ENCODE assay signal across 29 cellular contexts in the genomic region with DNA sequence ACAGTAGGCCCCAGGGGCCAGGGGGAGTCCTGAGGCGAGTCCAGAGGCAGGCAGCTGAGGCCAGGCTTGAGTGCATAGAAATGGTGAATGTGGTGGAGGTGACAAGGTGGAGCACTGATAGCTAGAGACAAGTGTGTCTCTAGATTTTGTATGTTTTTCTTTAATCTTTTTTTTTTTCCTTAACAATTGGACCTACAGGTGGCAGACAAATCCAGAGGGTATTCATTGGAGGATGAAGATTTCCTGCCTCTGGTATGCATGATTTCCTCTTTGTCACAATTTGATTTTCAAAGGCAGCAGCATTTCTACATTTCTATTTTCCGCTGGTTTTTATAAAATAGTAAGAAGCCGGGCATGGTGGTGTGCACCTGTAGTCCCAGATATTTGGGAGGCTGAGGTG. TPM values are rescaled to one million over a fixed set of nuclear protein-coding genes. Genes with fewer than 3 reads are reported as not detected.
A peak's percentile ranks its signal among the peaks of the same experiment; 100 is the strongest.
DNase-seq lines count a peak whose midpoint lies in the region; ATAC-seq and TF ChIP-seq lines count a peak whose summit lies in the region.
"Had no signal": no experiment of that assay in that cellular context is flagged by ENCODE, and none has a peak within 500 bp of the region (broad histone marks: within the 10 kb centered on the region; RNA-seq: fewer than 3 reads in every experiment).

No MANE protein-coding gene starts in this region.

- no peak overlapping the region for H3K4me2 ChIP-seq in SK-N-SH

- H3F3A ChIP-seq in SK-N-SH (replicated peaks; ENCODE audit: insufficient read depth): no peaks in the 10 kb centered on the region

- peaks cover 13% of the 10 kb centered on the region for H3K4me1 Mint-ChIP-seq in chondrocyte (ENCODE audit: low read depth)
- H3K4me1 Mint-ChIP-seq: stimulated activated naive B cell treated with anti-CD40 and anti-IgM and Interleukin-4, amounts not matched to agents 10 μg/mL and 1 μg/mL and 100 μg/mL, for 72 hours had no signal

- no peaks in the 10 kb centered on the region for H3K4me1 ChIP-seq in SK-N-SH (ENCODE audit: control insufficient read depth in 1 of 2, insufficient read depth in 2 of 2, low read depth in 1 of 2, low read length in 1 of 2)
- H3K4me1 ChIP-seq: adrenal gland, left lung had no signal

- TF ChIP-seq EP300 in SK-N-SH (IDR thresholded peaks at IDR 0.05; ENCODE audit: borderline replicate concordance in 1 of 2, low read depth in 1 of 2, low read length in 1 of 2): no peak
- TF ChIP-seq EP300 in Ishikawa (IDR thresholded peaks at IDR 0.05; ENCODE audit: borderline replicate concordance): no peak

- no peak for TF ChIP-seq POLR2A in GM18505 (IDR thresholded peaks at IDR 0.05; ENCODE audit: borderline replicate concordance, extremely low read depth, insufficient read depth, insufficient read length)

- H3K79me2 ChIP-seq in SK-N-SH (ENCODE audit: insufficient read depth): no peaks in the 10 kb centered on the region

- no peak for DNase-seq in SK-N-SH
- no peak for DNase-seq in chondrocyte (ENCODE audit: low spot score)
- peak; percentile 47 for DNase-seq in renal cortical epithelial cell (ENCODE audit: low read depth)
- DNase-seq: activated CD4-positive, alpha-beta T cell treated with anti-CD3 and anti-CD28 coated beads, Interleukin-2, amount 50 U/mL, for 4 hours; activated CD4-positive, CD25-positive, alpha-beta regulatory T cell; activated CD8-positive, alpha-beta memory T cell treated with anti-CD3 and anti-CD28 coated beads, Interleukin-2, amount 50 U/mL, for 4 hours; activated naive CD4-positive, alpha-beta T cell treated with anti-CD3 and anti-CD28 coated beads for 36 hours; body of pancreas; CD4-positive, CD25-positive, alpha-beta regulatory T cell; DMS79 treated with DMSO at 0.1 percent for 48 hours; H7; left lung; mesenchymal stem cell; NCI-H1048; NCI-H2107; NCI-H446; ovary; stimulated activated naive B cell treated with anti-CD40 and anti-IgM and Interleukin-4, amounts not matched to agents 10 μg/mL and 1 μg/mL and 100 μg/mL, for 72 hours; substantia nigra; upper lobe of left lung had no signal

- H3K36me3 ChIP-seq in SK-N-SH (replicated peaks in 1 of 2; ENCODE audit: control insufficient read depth in 1 of 2, insufficient read depth in 2 of 2, low read length in 1 of 2): no peaks in the 10 kb centered on the region
- H3K36me3 ChIP-seq: adrenal gland, left lung, ovary, upper lobe of left lung had no signal

- no peak overlapping the region for H3K27ac ChIP-seq in SK-N-SH (ENCODE audit: low read depth in 2 of 2, low read length in 1 of 2)
- H3K27ac ChIP-seq: 22Rv1, adrenal gland, body of pancreas, left lung, ovary, skin epidermis, upper lobe of left lung had no signal

- TF ChIP-seq RAD21 in SK-N-SH (IDR thresholded peaks at IDR 0.05; ENCODE audit: low read length) (0 out of 2 replicates have a peak, but pooled peaks have one; percentile 12), Ishikawa (IDR thresholded peaks at IDR 0.05; ENCODE audit: low read depth) (peak; percentile 24; the same call in 1 of the 2 replicates)

- TF ChIP-seq CTCF in SK-N-SH (IDR thresholded peaks at IDR 0.05): no peak; the same call in 1 of the 2 replicates
- TF ChIP-seq CTCF in chondrocyte (IDR thresholded peaks at IDR 0.05): peak; percentile 36

- no peak for ATAC-seq in SK-N-SH treated with all-trans-retinoic acid at 6 μM for 48 hours
- no peak for ATAC-seq in GM21576 (IDR thresholded peaks at IDR 0.05; ENCODE audit: unreplicated experiment)
- ATAC-seq in GM18505 (IDR thresholded peaks at IDR 0.05; ENCODE audit: unreplicated experiment): no peak
- ATAC-seq in HG02870 (IDR thresholded peaks at IDR 0.05; ENCODE audit: unreplicated experiment): no peak
- ATAC-seq: body of pancreas; left lung; stimulated activated naive B cell treated with anti-CD40 and anti-IgM and Interleukin-4, amounts not matched to agents 10 μg/mL and 1 μg/mL and 100 μg/mL, for 72 hours had no signal

- H3K27me3 Mint-ChIP-seq in chondrocyte (ENCODE audit: low read depth): no peaks in the 10 kb centered on the region
- H3K27me3 Mint-ChIP-seq: CD4-positive, CD25-positive, alpha-beta regulatory T cell had no signal

- H3K9me3 ChIP-seq in SK-N-SH: no peaks in the 10 kb centered on the region
- H3K9me3 ChIP-seq: adrenal gland, body of pancreas, ovary, upper lobe of left lung had no signal

- H4K20me1 ChIP-seq in SK-N-SH (ENCODE audit: insufficient read depth): no peaks in the 10 kb centered on the region

- 93% methylated on average over 3 of the region's 3 CpGs for WGBS in SK-N-SH (ENCODE audit: low lambda C conversion rate)

- H3K36me3 Mint-ChIP-seq in chondrocyte (ENCODE audit: low read depth): no peaks in the 10 kb centered on the region
- H3K36me3 Mint-ChIP-seq: CD4-positive, CD25-positive, alpha-beta regulatory T cell; stimulated activated naive B cell treated with anti-CD40 and anti-IgM and Interleukin-4, amounts not matched to agents 10 μg/mL and 1 μg/mL and 100 μg/mL, for 72 hours had no signal

- POLR2A ChIA-PET in SK-N-SH (lab: Yijun Ruan, JAX): no interaction called here

- H3K9ac ChIP-seq in SK-N-SH: no peak overlapping the region

- no peak overlapping the region for H3K4me3 Mint-ChIP-seq in chondrocyte (ENCODE audit: unreplicated experiment)
- H3K4me3 Mint-ChIP-seq: activated naive CD4-positive, alpha-beta T cell treated with anti-CD3 and anti-CD28 coated beads for 36 hours; CD4-positive, CD25-positive, alpha-beta regulatory T cell; stimulated activated naive B cell treated with anti-CD40 and anti-IgM and Interleukin-4, amounts not matched to agents 10 μg/mL and 1 μg/mL and 100 μg/mL, for 72 hours; T-helper 1 cell treated with Interleukin-12 subunit alpha and Interleukin-12 subunit beta and Interleukin-4 antibody, amounts not matched to agents 30 μg/mL and 1 μg/mL, for 36 hours had no signal

- H3K27ac Mint-ChIP-seq in chondrocyte (ENCODE audit: unreplicated experiment): no peak overlapping the region
- H3K27ac Mint-ChIP-seq: activated naive CD4-positive, alpha-beta T cell treated with anti-CD3 and anti-CD28 coated beads for 36 hours; CD4-positive, CD25-positive, alpha-beta regulatory T cell; stimulated activated naive B cell treated with anti-CD40 and anti-IgM and Interleukin-4, amounts not matched to agents 10 μg/mL and 1 μg/mL and 100 μg/mL, for 72 hours; T-helper 1 cell treated with Interleukin-12 subunit alpha and Interleukin-12 subunit beta and Interleukin-4 antibody, amounts not matched to agents 30 μg/mL and 1 μg/mL, for 36 hours had no signal

- CTCF ChIA-PET in SK-N-SH (lab: Yijun Ruan, JAX): interaction anchor here (0.7 to 17.0 kb wide), 2 partner anchors 230 to 1096 kb away, joined by 3 to 488 read pairs; no protein-coding TSS in a partner anchor

- no peaks in the 10 kb centered on the region for H3K9me2 ChIP-seq in SK-N-SH

- no peaks in the 10 kb centered on the region for H3K27me3 ChIP-seq in SK-N-SH (ENCODE audit: insufficient read depth)
- H3K27me3 ChIP-seq: adrenal gland, body of pancreas, left lung, ovary, upper lobe of left lung had no signal

- no peak overlapping the region for H2AFZ ChIP-seq in SK-N-SH (ENCODE audit: low read depth)

- no peak overlapping the region for H3K4me3 ChIP-seq in SK-N-SH (ENCODE audit: low read depth in 2 of 2, low read length in 1 of 2)
- H3K4me3 ChIP-seq: adrenal gland, body of pancreas, left lung, ovary, skin epidermis, upper lobe of left lung had no signal

- peaks cover 2% of the 10 kb centered on the region for H3K9me3 Mint-ChIP-seq in chondrocyte (ENCODE audit: low read depth)

TF ChIP-seq in SK-N-SH, 30 proteins besides CTCF, POLR2A, EP300 and RAD21:
- no peak for TF ChIP-seq RCOR1 (IDR thresholded peaks at IDR 0.05; ENCODE audit: low read length)
- no peak for TF ChIP-seq SIN3A (IDR thresholded peaks at IDR 0.05; ENCODE audit: borderline replicate concordance, low read depth, low read length)
- no peak for TF ChIP-seq TEAD4 (IDR thresholded peaks at IDR 0.05; ENCODE audit: borderline replicate concordance, insufficient read depth)
- no peak for TF ChIP-seq FOXM1 (IDR thresholded peaks at IDR 0.05; ENCODE audit: low read depth)
- TF ChIP-seq EZH2phosphoT487 (IDR thresholded peaks at IDR 0.05; ENCODE audit: borderline replicate concordance, low read depth): no peak
- no peak for TF ChIP-seq NFIC (IDR thresholded peaks at IDR 0.05; ENCODE audit: borderline replicate concordance)
- TF ChIP-seq MEF2A (IDR thresholded peaks at IDR 0.05; ENCODE audit: borderline replicate concordance, low read depth): no peak
TF ChIP-seq in SK-N-SH: peak in this region for 0.

TF ChIP-seq in SK-N-SH treated with all-trans-retinoic acid at 6 μM for 48 hours, 23 proteins besides CTCF, POLR2A, EP300 and RAD21 (continues in another document):
- no peak for TF ChIP-seq ISL1 (CRISPR knock-in tag; IDR thresholded peaks at IDR 0.05)
- no peak for TF ChIP-seq TOX (CRISPR knock-in tag; IDR thresholded peaks at IDR 0.05; ENCODE audit: borderline replicate concordance)
- no peak for TF ChIP-seq ZNF70 (CRISPR knock-in tag; IDR thresholded peaks at IDR 0.05)
- no peak for TF ChIP-seq OSR1 (CRISPR knock-in tag; IDR thresholded peaks at IDR 0.05)

TF ChIP-seq in Ishikawa, 13 proteins besides CTCF, POLR2A, EP300 and RAD21 (continues in another document):
- TF ChIP-seq EGR1 (IDR thresholded peaks at IDR 0.05) (no peak), NFIC (IDR thresholded peaks at IDR 0.05) (no peak), TAF1 (IDR thresholded peaks at IDR 0.05; ENCODE audit: low read depth) (no peak), TCF12 (IDR thresholded peaks at IDR 0.05; ENCODE audit: low read depth) (no peak), ZBTB7A (IDR thresholded peaks at IDR 0.05; ENCODE audit: low read depth) (no peak)
- TF ChIP-seq, protein P1, sequence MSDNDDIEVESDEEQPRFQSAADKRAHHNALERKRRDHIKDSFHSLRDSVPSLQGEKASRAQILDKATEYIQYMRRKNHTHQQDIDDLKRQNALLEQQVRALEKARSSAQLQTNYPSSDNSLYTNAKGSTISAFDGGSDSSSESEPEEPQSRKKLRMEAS (IDR thresholded peaks at IDR 0.05): no peak

RNA-seq across cellular contexts. Expression of a gene that starts 47.7 kb away (rescaled TPM):
- 1,174 and 1,491 TPM in 2 replicates for polyA plus RNA-seq in SK-N-SH (2012; rRNA removed)
- 1,028 and 1,442 TPM in 2 replicates for polyA plus RNA-seq in SK-N-SH (2012; cell fraction: cytosol; rRNA removed)
- polyA plus RNA-seq in SK-N-SH (2012; cell fraction: nucleus; rRNA removed): 933 and 1,160 TPM in 2 replicates
- total RNA-seq in chondrocyte (575 to 655 TPM (median 579 TPM) in 3 replicates), renal cortical epithelial cell (150 and 274 TPM in 2 replicates)
- total RNA-seq: activated naive CD4-positive, alpha-beta T cell treated with anti-CD3 and anti-CD28 coated beads for 36 hours; CD4-positive, CD25-positive, alpha-beta regulatory T cell had no signal

RNA-seq across cellular contexts. Expression of a gene that starts 54.3 kb away (rescaled TPM):
- 54.6 and 67.9 TPM in 2 replicates for polyA plus RNA-seq in SK-N-SH (2012; rRNA removed)
- 38.0 and 41.1 TPM in 2 replicates for polyA plus RNA-seq in SK-N-SH (2012; cell fraction: cytosol; rRNA removed)
- polyA plus RNA-seq in SK-N-SH (2012; cell fraction: nucleus; rRNA removed): 76.3 and 84.6 TPM in 2 replicates
- total RNA-seq in chondrocyte: 296 to 393 TPM (median 372 TPM) in 3 replicates
- total RNA-seq in renal cortical epithelial cell: 266 and 361 TPM in 2 replicates
